8 cellular contexts compared by ENCODE assay signal in the genomic region with DNA sequence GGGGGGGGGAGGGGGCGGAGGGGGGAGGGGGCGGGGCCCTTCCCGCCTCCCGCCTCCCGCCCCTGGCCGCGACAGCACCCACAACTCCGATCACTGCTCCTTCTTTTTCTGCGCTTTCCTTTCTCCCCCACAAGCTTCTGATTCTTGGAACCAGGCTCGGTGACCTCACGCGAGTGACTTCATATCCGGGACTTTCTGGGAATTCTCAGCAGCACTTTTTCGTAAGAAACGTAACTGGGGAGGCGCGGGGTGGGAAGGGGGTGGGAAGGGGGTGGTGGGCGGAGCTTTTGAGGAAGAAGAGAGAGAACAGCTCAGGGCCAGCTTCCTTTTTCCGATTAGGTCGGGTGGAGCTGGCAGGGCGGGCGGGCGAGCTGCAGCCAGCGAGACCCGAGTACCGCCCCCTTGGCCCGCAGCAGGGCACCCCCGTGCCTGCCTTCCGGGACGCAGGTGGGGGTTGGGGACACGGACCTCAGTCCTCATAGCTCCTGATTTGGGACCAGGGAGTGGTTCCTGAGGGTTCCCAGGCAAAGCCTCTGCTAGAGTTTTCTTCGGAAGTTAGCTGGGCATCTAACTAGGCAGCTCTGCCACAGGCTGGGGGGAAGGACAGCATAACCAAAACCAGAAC. TPM values are rescaled to one million over a fixed set of nuclear protein-coding genes. Genes with fewer than 3 reads are reported as not detected.
DNase-seq lines count a peak whose midpoint lies in the region; ATAC-seq, FAIRE-seq and TF ChIP-seq lines count a peak whose summit lies in the region.

No MANE protein-coding gene starts in this region.

- CTCF ChIA-PET in CD4-positive, alpha-beta T cell (lab: Charles Lee) = no interaction called here
- CTCF ChIA-PET in WTC11 (lab: Charles Lee) = interaction anchor here (0.6 to 3.9 kb wide), 11 partner anchors 9 to 200 kb away, joined by 3 to 49 read pairs (median 7); partner anchors contain the start of gene XIRP1

- peaks cover 28% of the 10 kb centered on the region for H3K4me1 Mint-ChIP-seq in CD4-positive, alpha-beta T cell (ENCODE audit: low read depth)
- H3K4me1 Mint-ChIP-seq in WTC11 (peaks cover 35% of the 10 kb centered on the region), immature natural killer cell (peaks cover 32 to 40% of the 10 kb centered on the region in 2 donors)

- H3K27me3 Mint-ChIP-seq in CD4-positive, alpha-beta T cell = no peaks in the 10 kb centered on the region
- peaks cover 23% of the 10 kb centered on the region for H3K27me3 Mint-ChIP-seq in WTC11 (ENCODE audit: low read depth)
- peaks cover 4 to 7% (median 4%) of the 10 kb centered on the region in 3 donors for H3K27me3 Mint-ChIP-seq in immature natural killer cell (ENCODE audit: low read depth in 3 of 3)

- peak overlapping the region; percentile 38 for H3K4me3 ChIP-seq in bronchial epithelial cell (ENCODE audit: low read depth, low read length)
- peak overlapping the region; percentile 70 to 81 (median 73) for H3K4me3 ChIP-seq in skeletal muscle tissue (ENCODE audit: low read length in 3 of 3)

- no peaks in the 10 kb centered on the region for H3K9me3 ChIP-seq in CD4-positive, alpha-beta T cell (ENCODE audit: control insufficient read depth, low read length)
- no peaks in the 10 kb centered on the region for H3K9me3 ChIP-seq in skeletal muscle tissue (ENCODE audit: control insufficient read depth in 3 of 3, low read length in 3 of 3)

- H3K27ac Mint-ChIP-seq in CD4-positive, alpha-beta T cell = peak overlapping the region; percentile 46
- H3K27ac Mint-ChIP-seq in WTC11 (peak overlapping the region; percentile 97), immature natural killer cell (peak overlapping the region; percentile 80 to 94 (median 88))

- no peaks in the 10 kb centered on the region for H3K36me3 ChIP-seq in bronchial epithelial cell (ENCODE audit: control insufficient read depth, insufficient read depth, low read length)
- no peaks in the 10 kb centered on the region for H3K36me3 ChIP-seq in skeletal muscle tissue (ENCODE audit: control insufficient read depth in 3 of 3, insufficient read depth in 3 of 3, low read length in 3 of 3)

- no peak for FAIRE-seq in bronchial epithelial cell (lab: Jason Lieb, UNC)

- H3K9ac ChIP-seq in skeletal muscle tissue (ENCODE audit: low read depth in 1 of 3, low read length in 3 of 3) = peak overlapping the region; percentile 71 to 84 (median 80)

- no peak for ATAC-seq in CD4-positive, alpha-beta T cell (ENCODE audit: poor library complexity)
- peak; percentile 42 for ATAC-seq in GM21447 (IDR thresholded peaks at IDR 0.05; ENCODE audit: unreplicated experiment)
- ATAC-seq in WTC11 = peak; percentile 63
- ATAC-seq in GM21528 (IDR thresholded peaks at IDR 0.05; ENCODE audit: low FRiP score, unreplicated experiment) = no peak

- POLR2A ChIA-PET in CD4-positive, alpha-beta T cell (lab: Charles Lee) = interaction anchor here (0.8 to 1.4 kb wide), 6 partner anchors 11 to 114 kb away, joined by 3 to 4 read pairs (median 4); partner anchors contain the start of genes GORASP1 and TTC21A
- POLR2A ChIA-PET in WTC11 (lab: Charles Lee) = interaction anchor here (1.0 to 1.7 kb wide), 7 partner anchors 9 to 72 kb away, joined by 3 to 8 read pairs (median 4); no protein-coding TSS in a partner anchor

- no peaks in the 10 kb centered on the region for H3K9me3 Mint-ChIP-seq in CD4-positive, alpha-beta T cell
- H3K9me3 Mint-ChIP-seq in WTC11 = peaks cover 7% of the 10 kb centered on the region
- peaks cover 0 to 1% (median 0%) of the 10 kb centered on the region in 6 donors for H3K9me3 Mint-ChIP-seq in immature natural killer cell

- DNase-seq in CD4-positive, alpha-beta T cell = peak; percentile 19 to 67 (median 46)
- peak; percentile 55 to 63 for DNase-seq in NCI-H2081 (lab: John Stamatoyannopoulos, UW)
- DNase-seq in WTC11 (ENCODE audit: low spot score) = peak; percentile 79
- DNase-seq in bronchial epithelial cell (ENCODE audit: low read depth) = peak; percentile 86
- DNase-seq in immature natural killer cell = peak; percentile 61 to 67 (median 61)

- peaks cover 34 to 37% (median 34%) of the 10 kb centered on the region in 3 donors for H3K4me1 ChIP-seq in skeletal muscle tissue (ENCODE audit: control insufficient read depth in 3 of 3, insufficient read depth in 3 of 3, low read length in 3 of 3)

- H3K36me3 Mint-ChIP-seq in CD4-positive, alpha-beta T cell (ENCODE audit: low read depth) = no peaks in the 10 kb centered on the region
- H3K36me3 Mint-ChIP-seq in WTC11 (no peaks in the 10 kb centered on the region), immature natural killer cell (no peaks in the 10 kb centered on the region)

- H3K27ac ChIP-seq in CD4-positive, alpha-beta T cell (ENCODE audit: low read depth, low read length) = peak overlapping the region; percentile 31
- H3K27ac ChIP-seq in skeletal muscle tissue (ENCODE audit: low read depth, low read length) = peak overlapping the region; percentile 87

- peak overlapping the region; percentile 55 for H3K4me3 Mint-ChIP-seq in CD4-positive, alpha-beta T cell
- peak overlapping the region; percentile 73 for H3K4me3 Mint-ChIP-seq in WTC11
- H3K4me3 Mint-ChIP-seq in immature natural killer cell = peak overlapping the region; percentile 67 to 86 (median 80)

- intact Hi-C loops in CD4-positive, alpha-beta T cell (cut with DNase I, micrococcal nuclease) = loop anchor here in 1 of 2 experiments (1.0 to 10.0 kb wide), 3 partner anchors 24 to 1173 kb away; partner anchors contain the start of gene EXOG

- TF ChIP-seq CTCF in CD4-positive, alpha-beta T cell (IDR thresholded peaks at IDR 0.05) = no peak
- no peak for TF ChIP-seq CTCF in WTC11 (IDR thresholded peaks at IDR 0.05)
- no peak for TF ChIP-seq CTCF in bronchial epithelial cell (IDR thresholded peaks at IDR 0.05; ENCODE audit: insufficient read depth, low read length, severe bottlenecking)

- no peaks in the 10 kb centered on the region for H3K27me3 ChIP-seq in CD4-positive, alpha-beta T cell (ENCODE audit: control insufficient read depth, insufficient read depth, low read length)
- H3K27me3 ChIP-seq in bronchial epithelial cell (ENCODE audit: control insufficient read depth, insufficient read depth, low read length) (no peaks in the 10 kb centered on the region), skeletal muscle tissue (ENCODE audit: control insufficient read depth in 3 of 3, insufficient read depth in 3 of 3, low read length in 3 of 3) (no peaks in the 10 kb centered on the region)

TF ChIP-seq in WTC11, 78 proteins besides CTCF, POLR2A, EP300 and RAD21:
- no peak for TF ChIP-seq TEAD1 (CRISPR knock-in tag; IDR thresholded peaks at IDR 0.05)
- peak; percentile 71; the same call in 1 of the 2 replicates for TF ChIP-seq ETV6 (CRISPR knock-in tag; IDR thresholded peaks at IDR 0.05)
- TF ChIP-seq ZNF423 (CRISPR knock-in tag; IDR thresholded peaks at IDR 0.05) = no peak
- 0 out of 2 replicates have a peak, but pooled peaks have one; percentile 31 for TF ChIP-seq SP1 (CRISPR knock-in tag; conservative IDR thresholded peaks at IDR 0.05)

RNA-seq across cellular contexts. Expression of gene XIRP1, which starts 14.6 kb away (rescaled TPM):
- total RNA-seq in CD4-positive, alpha-beta T cell = not detected
- total RNA-seq in WTC11 (2021) (not detected in 3 replicates), bronchial epithelial cell (not detected in 2 replicates), skeletal muscle tissue (30.8 TPM)
- polyA plus RNA-seq in immature natural killer cell = under 1 TPM in 2 of 3 donors, not detected in 1; 0.03 to 0.27 TPM

RNA-seq across cellular contexts. Expression of gene CSRNP1, which starts 24.4 kb away (rescaled TPM):
- total RNA-seq in CD4-positive, alpha-beta T cell = 100 to 1,000 TPM; 357 to 368 TPM
- total RNA-seq in WTC11 (2021) = 8.0 to 8.7 TPM (median 8.5 TPM) in 3 replicates
- 5.0 and 7.0 TPM in 2 replicates for total RNA-seq in bronchial epithelial cell
- 10 to 100 TPM; 42.1 to 46.6 (median 43.4) TPM for polyA plus RNA-seq in immature natural killer cell
- total RNA-seq in skeletal muscle tissue = 8.9 TPM

Comparison
In these comparisons a context has a peak if more than half of its experiments do, and no peak if none do; other contexts are left out.
1. ATAC-seq: peak in GM21447 (single experiment) and WTC11 (single experiment); none in CD4-positive, alpha-beta T cell (single experiment) and GM21528 (single experiment).
2. H3K27ac Mint-ChIP-seq: peak in every context shown above with its lines; median percentile 97 in WTC11; 88 in immature natural killer cell; 46 in CD4-positive, alpha-beta T cell.
3. RNA of gene XIRP1, which starts 14.6 kb away (total RNA-seq): 30.8 TPM in skeletal muscle tissue (single experiment); not detected in CD4-positive, alpha-beta T cell, not detected in WTC11 and not detected in bronchial epithelial cell; every median in the first group is over 10 times any median in the second.
4. RNA of gene CSRNP1, which starts 24.4 kb away (total RNA-seq): 357 to 368 TPM in CD4-positive, alpha-beta T cell; 8.9 TPM in skeletal muscle tissue (single experiment), 8.0 to 8.7 TPM in WTC11 and 5.0 to 7.0 TPM in bronchial epithelial cell; every median in the first group is over 10 times any median in the second.
5. Peak in every context shown above with its lines, with median percentiles within 50 percentile points of each other: DNase-seq and H3K4me3 Mint-ChIP-seq.